Comparison of ENCODE assay signal across 11 cellular contexts in the genomic region with DNA sequence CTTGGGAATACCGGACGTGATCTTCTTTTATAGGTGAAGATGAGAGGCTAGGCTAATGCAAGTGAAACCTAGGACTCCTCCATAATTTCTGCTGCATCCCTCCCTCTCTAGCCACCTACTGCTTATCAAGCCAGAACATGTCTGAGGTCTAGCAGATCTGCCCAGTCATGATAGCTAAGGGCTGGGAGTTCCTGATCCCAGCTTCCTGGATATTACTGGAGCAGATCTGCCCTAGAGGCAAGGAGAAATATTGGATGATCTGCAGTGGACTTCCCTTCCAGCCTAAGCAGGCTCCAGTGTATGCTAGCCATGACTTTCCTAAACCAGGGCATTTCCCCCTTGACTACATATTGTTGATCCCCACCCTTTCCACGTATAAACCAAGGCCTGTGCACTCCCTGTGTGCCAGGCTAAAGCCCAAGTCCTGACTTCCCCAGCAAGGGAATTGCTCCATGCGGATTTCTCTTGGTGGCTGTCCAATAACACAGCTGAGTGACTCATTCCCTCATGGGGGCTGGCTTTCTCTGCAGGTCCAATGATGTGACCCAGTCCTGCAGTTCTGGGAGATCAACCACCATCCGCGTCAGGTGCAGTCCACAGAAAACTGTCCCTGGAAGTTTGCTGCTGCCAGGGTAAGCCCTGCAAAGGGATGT. TPM values are rescaled to one million over a fixed set of nuclear protein-coding genes. Genes with fewer than 3 reads are reported as not detected.
DNase-seq lines count a peak whose midpoint lies in the region; ATAC-seq, FAIRE-seq and TF ChIP-seq lines count a peak whose summit lies in the region.
"Had no signal": no experiment of that assay in that cellular context is flagged by ENCODE, and none has a peak within 500 bp of the region (broad histone marks: within the 10 kb centered on the region; RNA-seq: fewer than 3 reads in every experiment).

No MANE protein-coding gene starts in this region.

- peak overlapping the region; percentile 59 for H2AFZ ChIP-seq in keratinocyte (ENCODE audit: control insufficient read depth, low read length)

- no peak for TF ChIP-seq POLR2A in breast epithelium (IDR thresholded peaks at IDR 0.05)

- peaks cover 3% of the 10 kb centered on the region for H3K36me3 Mint-ChIP-seq in activated T-cell treated with anti-CD3 and anti-CD28 coated beads, Interleukin-2, amount 50 U/mL, for 24 hours (ENCODE audit: low read depth)

- no peak overlapping the region for H3K4me3 ChIP-seq in breast epithelium
- H3K4me3 ChIP-seq in keratinocyte (ENCODE audit: control insufficient read depth in 2 of 3, extremely low read depth in 1 of 3, insufficient read depth in 2 of 3, low read depth in 1 of 3, low read length in 3 of 3), result peak overlapping the region in 2 of 3 experiments; percentile 5 to 43

- H3K4me2 ChIP-seq in keratinocyte (ENCODE audit: control insufficient read depth, extremely low read depth, insufficient read depth, low read depth, low read length), result peak overlapping the region; percentile 81

- peak overlapping the region; percentile 20 for H3K9ac ChIP-seq in keratinocyte (ENCODE audit: control insufficient read depth, extremely low read depth, insufficient read depth, low read length)

- TF ChIP-seq CTCF in breast epithelium (IDR thresholded peaks at IDR 0.05) (no peak), keratinocyte (optimal IDR thresholded peaks at IDR 0.05 in 1 of 3, IDR thresholded peaks at IDR 0.05 in 1 of 3, conservative IDR thresholded peaks at IDR 0.05 in 1 of 3; ENCODE audit: extremely low read depth in 1 of 3, insufficient read depth in 2 of 3, low read length in 3 of 3) (no peak)

- H3K36me3 ChIP-seq in breast epithelium (no peaks in the 10 kb centered on the region), keratinocyte (ENCODE audit: control insufficient read depth in 2 of 2, extremely low read depth in 1 of 2, insufficient read depth in 2 of 2, low read length in 2 of 2) (no peaks in the 10 kb centered on the region)

- H3K27ac ChIP-seq in breast epithelium, result peak overlapping the region; percentile 27 to 70
- peak overlapping the region; percentile 88 for H3K27ac ChIP-seq in keratinocyte (ENCODE audit: control insufficient read depth, insufficient read depth, low read length)

- peak overlapping the region; percentile 9 for H3K27ac Mint-ChIP-seq in activated T-cell treated with anti-CD3 and anti-CD28 coated beads, Interleukin-2, amount 50 U/mL, for 24 hours
- H3K27ac Mint-ChIP-seq: dendritic cell treated with granulocyte-macrophage colony-stimulating factor and Interleukin-4, amounts not matched to agents 40 ng/mL and 50 ng/mL, for 4 days; nephron had no signal

- no peaks in the 10 kb centered on the region for H4K20me1 ChIP-seq in keratinocyte (ENCODE audit: control insufficient read depth, extremely low read depth, insufficient read depth, low read length)

- no peak for ATAC-seq in HG03039 (IDR thresholded peaks at IDR 0.05; ENCODE audit: unreplicated experiment)

- no peak for DNase-seq in activated T-cell treated with anti-CD3 and anti-CD28 coated beads, Interleukin-2, amount 50 U/mL, for 24 hours
- DNase-seq in activated T-cell treated with anti-CD3 and anti-CD28 coated beads, Interleukin-2, amount 50 U/mL, for 1 hour, result no peak
- DNase-seq in breast epithelium (ENCODE audit: low spot score in 2 of 2) (no peak), keratinocyte (ENCODE audit: low read depth, low spot score) (peak; percentile 95), urothelium cell line (ENCODE audit: low spot score) (peak; percentile 85), AML-193 (lab: John Stamatoyannopoulos, UW) (no peak), HuH-7.5 (ENCODE audit: low spot score) (no peak)

- dilution Hi-C loops in keratinocyte (cut with MboI; ENCODE audit: extremely low pct_ligation_motif_present, low sequenced_read_pairs), result no loop called here

- no peaks in the 10 kb centered on the region for H3K79me2 ChIP-seq in keratinocyte (ENCODE audit: control insufficient read depth, insufficient read depth, low read length)

- no peaks in the 10 kb centered on the region for H3K27me3 ChIP-seq in breast epithelium
- no peaks in the 10 kb centered on the region for H3K27me3 ChIP-seq in keratinocyte (ENCODE audit: control insufficient read depth, extremely low read depth, insufficient read depth, low read length)

- intact Hi-C loops in breast epithelium (cut with DNase I; ENCODE audit: low total_unique reads), result no loop called here

- no peaks in the 10 kb centered on the region for H3K9me1 ChIP-seq in keratinocyte (ENCODE audit: control insufficient read depth, extremely low read depth, insufficient read depth, low read length)

- peak; percentile 73 for FAIRE-seq in keratinocyte (lab: Jason Lieb, UNC)
- FAIRE-seq in urothelium cell line (lab: Jason Lieb, UNC), result no peak
- FAIRE-seq: A204.1 had no signal

- H3K4me1 Mint-ChIP-seq in activated T-cell treated with anti-CD3 and anti-CD28 coated beads, Interleukin-2, amount 50 U/mL, for 24 hours (ENCODE audit: low read depth), result peaks cover 25% of the 10 kb centered on the region

- H3K27me3 Mint-ChIP-seq in activated T-cell treated with anti-CD3 and anti-CD28 coated beads, Interleukin-2, amount 50 U/mL, for 24 hours, result no peaks in the 10 kb centered on the region

- no peaks in the 10 kb centered on the region for H3K9me3 Mint-ChIP-seq in activated T-cell treated with anti-CD3 and anti-CD28 coated beads, Interleukin-2, amount 50 U/mL, for 24 hours
- H3K9me3 Mint-ChIP-seq: dendritic cell treated with granulocyte-macrophage colony-stimulating factor and Interleukin-4, amounts not matched to agents 40 ng/mL and 50 ng/mL, for 4 days; nephron had no signal

- no peak overlapping the region for H3K4me3 Mint-ChIP-seq in activated T-cell treated with anti-CD3 and anti-CD28 coated beads, Interleukin-2, amount 50 U/mL, for 24 hours
- H3K4me3 Mint-ChIP-seq: dendritic cell treated with granulocyte-macrophage colony-stimulating factor and Interleukin-4, amounts not matched to agents 40 ng/mL and 50 ng/mL, for 4 days; nephron had no signal

- H3K9me3 ChIP-seq in breast epithelium, result no peaks in the 10 kb centered on the region
- H3K9me3 ChIP-seq in keratinocyte (ENCODE audit: control insufficient read depth, low read depth, low read length), result no peaks in the 10 kb centered on the region

- H3K4me1 ChIP-seq in breast epithelium, result no peaks in the 10 kb centered on the region
- H3K4me1 ChIP-seq in keratinocyte (ENCODE audit: control insufficient read depth, extremely low read depth, insufficient read depth, low read length), result peaks cover 24% of the 10 kb centered on the region

RNA-seq across cellular contexts. Expression of a gene that starts 15.5 kb away (rescaled TPM):
- 100 to 1,000 TPM; 146 to 172 (median 161) TPM for total RNA-seq in breast epithelium
- polyA plus RNA-seq in keratinocyte, result 198 to 233 TPM (median 203 TPM) in 3 replicates
- 559 TPM for polyA plus RNA-seq in keratinocyte (2011; ENCODE audit: low read depth)
- 196 and 203 TPM in 2 replicates for polyA plus RNA-seq in keratinocyte (2011; cell fraction: cytosol; rRNA removed)
- 259 and 264 TPM in 2 replicates for polyA plus RNA-seq in keratinocyte (2011; cell fraction: nucleus; rRNA removed)
- 217 and 364 TPM in 2 replicates for polyA plus RNA-seq in keratinocyte (2012; ENCODE audit: low replicate concordance)
- polyA minus RNA-seq in keratinocyte, result 128 to 153 TPM (median 149 TPM) in 3 replicates
- 81.1 TPM for polyA minus RNA-seq in keratinocyte (2011; cell fraction: cytosol; rRNA and poly(A)+ RNA removed)
- polyA minus RNA-seq in keratinocyte (2011; cell fraction: nucleus; rRNA and poly(A)+ RNA removed), result 63.2 and 101 TPM in 2 replicates

RNA-seq across cellular contexts. Expression of a gene that starts 51.2 kb away (rescaled TPM):
- 10 to 100 TPM in 2 of 3 donors, 1 to 10 TPM in 1; 1.3 to 19.5 (median 13.8) TPM for total RNA-seq in breast epithelium
- 7.3 to 13.7 TPM (median 12.6 TPM) in 3 replicates for polyA plus RNA-seq in keratinocyte
- 7.8 TPM for polyA plus RNA-seq in keratinocyte (2011; ENCODE audit: low read depth)
- 3.3 and 4.0 TPM in 2 replicates for polyA plus RNA-seq in keratinocyte (2011; cell fraction: cytosol; rRNA removed)
- 55.9 and 57.6 TPM in 2 replicates for polyA plus RNA-seq in keratinocyte (2011; cell fraction: nucleus; rRNA removed)
- 17.8 and 35.2 TPM in 2 replicates for polyA plus RNA-seq in keratinocyte (2012; ENCODE audit: low replicate concordance)
- polyA minus RNA-seq in keratinocyte, result 36.2 to 84.0 TPM (median 51.3 TPM) in 3 replicates
- 15.9 TPM for polyA minus RNA-seq in keratinocyte (2011; cell fraction: cytosol; rRNA and poly(A)+ RNA removed)
- polyA minus RNA-seq in keratinocyte (2011; cell fraction: nucleus; rRNA and poly(A)+ RNA removed), result 108 and 110 TPM in 2 replicates

Comparison
In these comparisons a context has a peak if more than half of its experiments do, and no peak if none do; other contexts are left out.
1. DNase-seq: peak in keratinocyte (single experiment) and urothelium cell line (single experiment); none in activated T-cell treated with anti-CD3 and anti-CD28 coated beads, Interleukin-2, amount 50 U/mL, for 24 hours (single experiment), activated T-cell treated with anti-CD3 and anti-CD28 coated beads, Interleukin-2, amount 50 U/mL, for 1 hour (single experiment), breast epithelium (0 of 2), AML-193 (0 of 2) and HuH-7.5 (single experiment).
2. H3K4me3 ChIP-seq: peak in keratinocyte (2 of 3); none in breast epithelium (0 of 3).